Comparison of ENCODE assay signal across 10 cellular contexts in the genomic region with DNA sequence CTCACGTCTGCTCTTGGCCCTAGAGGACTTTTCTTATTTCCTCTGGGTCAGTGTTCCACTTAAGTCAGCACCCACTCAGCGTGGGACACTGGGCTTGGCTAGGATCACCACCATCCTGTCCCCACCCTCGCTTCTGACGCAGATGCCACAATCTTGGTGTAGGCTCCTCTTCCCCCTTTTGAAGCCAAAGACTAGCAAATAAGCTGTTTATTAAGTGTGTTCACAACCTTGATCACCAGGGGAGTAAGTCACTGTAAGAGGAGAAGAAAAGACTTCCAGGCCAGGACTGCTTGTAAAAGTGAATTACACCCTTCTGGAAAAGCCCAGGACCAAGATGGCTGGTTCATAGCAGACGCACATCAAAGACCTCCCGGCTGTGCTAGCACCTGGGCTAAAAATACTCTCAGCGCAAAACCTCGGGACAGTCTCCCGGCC.
A peak's percentile ranks its signal among the peaks of the same experiment; 100 is the strongest.
DNase-seq lines count a peak whose midpoint lies in the region; ATAC-seq and TF ChIP-seq lines count a peak whose summit lies in the region.
"Had no signal": no experiment of that assay in that cellular context is flagged by ENCODE, and none has a peak within 500 bp of the region (broad histone marks: within the 10 kb centered on the region; RNA-seq: fewer than 3 reads in every experiment).

No MANE protein-coding gene starts in this region.

- H3K9me3 Mint-ChIP-seq in activated CD4-positive, alpha-beta T cell treated with anti-CD3 and anti-CD28 coated beads, Interleukin-2, amount 10 ng/mL, durations not matched to agents 24 days and 14 days, result no peaks in the 10 kb centered on the region
- H3K9me3 Mint-ChIP-seq in mesothelial cell of epicardium, result peaks cover 5% of the 10 kb centered on the region

- peaks cover 78% of the 10 kb centered on the region for H3K4me1 Mint-ChIP-seq in activated CD4-positive, alpha-beta T cell treated with anti-CD3 and anti-CD28 coated beads, Interleukin-2, amount 10 ng/mL, durations not matched to agents 24 days and 14 days
- peaks cover 36% of the 10 kb centered on the region for H3K4me1 Mint-ChIP-seq in mesothelial cell of epicardium

- H3K27me3 Mint-ChIP-seq in activated CD4-positive, alpha-beta T cell treated with anti-CD3 and anti-CD28 coated beads, Interleukin-2, amount 10 ng/mL, durations not matched to agents 24 days and 14 days, result no peaks in the 10 kb centered on the region
- H3K27me3 Mint-ChIP-seq in mesothelial cell of epicardium (ENCODE audit: low read depth), result no peaks in the 10 kb centered on the region

- H3K27ac Mint-ChIP-seq in activated CD4-positive, alpha-beta T cell treated with anti-CD3 and anti-CD28 coated beads, Interleukin-2, amount 10 ng/mL, durations not matched to agents 24 days and 14 days, result peak overlapping the region; percentile 100
- H3K27ac Mint-ChIP-seq in mesothelial cell of epicardium, result peak overlapping the region; percentile 85

- peaks cover 32% of the 10 kb centered on the region for H3K36me3 Mint-ChIP-seq in activated CD4-positive, alpha-beta T cell treated with anti-CD3 and anti-CD28 coated beads, Interleukin-2, amount 10 ng/mL, durations not matched to agents 24 days and 14 days (ENCODE audit: low read depth)
- H3K36me3 Mint-ChIP-seq in mesothelial cell of epicardium, result peaks cover 6% of the 10 kb centered on the region

- DNase-seq in activated CD4-positive, alpha-beta T cell treated with anti-CD3 and anti-CD28 coated beads, Interleukin-2, amount 10 ng/mL, durations not matched to agents 24 days and 14 days, result no peak
- no peak for DNase-seq in activated CD4-positive, alpha-beta T cell treated with anti-CD3 and anti-CD28 coated beads for 48 hours
- DNase-seq in central memory CD4-positive, alpha-beta T cell, result peak; percentile 59
- DNase-seq in mesothelial cell of epicardium (ENCODE audit: low spot score in 2 of 2, unreplicated experiment in 2 of 2) (no peak), retina (no peak)
- DNase-seq in activated effector memory CD4-positive, alpha-beta T cell treated with Interleukin-2 at 50 U/mL for 16 hours, result no peak
- DNase-seq: 8988T, NCI-H1105 had no signal

- peak overlapping the region; percentile 78 for H3K4me3 Mint-ChIP-seq in activated CD4-positive, alpha-beta T cell treated with anti-CD3 and anti-CD28 coated beads, Interleukin-2, amount 10 ng/mL, durations not matched to agents 24 days and 14 days
- H3K4me3 Mint-ChIP-seq in mesothelial cell of epicardium, result no peak overlapping the region

- H3K27ac ChIP-seq in temporal lobe (ENCODE audit: low read depth, low read length), result peak overlapping the region; percentile 54

- ATAC-seq in GM21367 (IDR thresholded peaks at IDR 0.05; ENCODE audit: unreplicated experiment), result no peak

- intact Hi-C loops in activated CD4-positive, alpha-beta T cell treated with anti-CD3 and anti-CD28 coated beads, Interleukin-2, amount 10 ng/mL, durations not matched to agents 24 days and 14 days (cut with micrococcal nuclease), result no loop called here

- no peak for TF ChIP-seq CTCF in mesothelial cell of epicardium (IDR thresholded peaks at IDR 0.05; ENCODE audit: unreplicated experiment)
